In genomic region chr18:61833387-61833786, GRCh38 we compare ENCODE assay signal across 10 cellular contexts. TPM values are rescaled to one million over a fixed set of nuclear protein-coding genes. Genes with fewer than 3 reads are reported as not detected.
DNase-seq lines count a peak whose midpoint lies in the region; ATAC-seq and TF ChIP-seq lines count a peak whose summit lies in the region.
"Had no signal": no experiment of that assay in that cellular context is flagged by ENCODE, and none has a peak within 500 bp of the region (broad histone marks: within the 10 kb centered on the region; RNA-seq: fewer than 3 reads in every experiment).

No MANE protein-coding gene starts in this region.

- no peaks in the 10 kb centered on the region for H3K9me3 ChIP-seq in SK-N-MC (ENCODE audit: low read depth, low read length)
- H3K9me3 ChIP-seq: Peyer's patch, uterus had no signal

- H3K4me3 ChIP-seq in AG10803 (ENCODE audit: low read length) (no peak overlapping the region), SK-N-MC (peak overlapping the region; percentile 56), fibroblast of villous mesenchyme (ENCODE audit: low read depth, low read length) (no peak overlapping the region)
- H3K4me3 ChIP-seq: Peyer's patch, uterus had no signal

- ATAC-seq in GM19467 (IDR thresholded peaks at IDR 0.05; ENCODE audit: unreplicated experiment), result peak; percentile 49
- ATAC-seq in GM18861 (IDR thresholded peaks at IDR 0.05; ENCODE audit: unreplicated experiment), result no peak
- no peak for ATAC-seq in HG03439 (IDR thresholded peaks at IDR 0.05; ENCODE audit: unreplicated experiment)

- peak; percentile 30 for DNase-seq in AG10803 (ENCODE audit: low read depth)
- peak; percentile 72 for DNase-seq in SK-N-MC (ENCODE audit: low read depth, low spot score)
- DNase-seq in fibroblast of villous mesenchyme (ENCODE audit: low read depth), result peak; percentile 70
- no peak for DNase-seq in amniotic stem cell (lab: John Stamatoyannopoulos, UW)
- no peak for DNase-seq in NCI-H1694 (lab: John Stamatoyannopoulos, UW)
- DNase-seq: Peyer's patch, uterus had no signal

- H3K9ac ChIP-seq in SK-N-MC (ENCODE audit: insufficient read length), result no peak overlapping the region

- no peak for TF ChIP-seq CTCF in AG10803 (conservative IDR thresholded peaks at IDR 0.05; ENCODE audit: low read length)
- TF ChIP-seq CTCF in fibroblast of villous mesenchyme (IDR thresholded peaks at IDR 0.05; ENCODE audit: insufficient read depth, low read depth, low read length), result no peak

- H3K27ac ChIP-seq in SK-N-MC, result peak overlapping the region; percentile 68; the same call in 1 of the 2 replicates
- H3K27ac ChIP-seq: Peyer's patch had no signal

- no peaks in the 10 kb centered on the region for H3K36me3 ChIP-seq in SK-N-MC (ENCODE audit: insufficient read depth, low read length)
- H3K36me3 ChIP-seq: Peyer's patch, uterus had no signal

RNA-seq across cellular contexts. Expression of gene RNF152, which starts 59.4 kb away (rescaled TPM):
- total RNA-seq in fibroblast of villous mesenchyme, result 11.7 and 17.4 TPM in 2 replicates

Comparison
In these comparisons a context has a peak if more than half of its experiments do, and no peak if none do; other contexts are left out.
1. DNase-seq: peak in AG10803 (single experiment), SK-N-MC (single experiment) and fibroblast of villous mesenchyme (single experiment); none in amniotic stem cell (single experiment) and NCI-H1694 (single experiment).